In genomic region chr9:33817327-33818166, GRCh38 we compare ENCODE assay signal across 1 cellular context.
TF ChIP-seq lines count a peak whose summit lies in the region.

No MANE protein-coding gene starts in this region.

TF ChIP-seq in A549, 52 proteins besides CTCF, POLR2A, EP300 and RAD21 (continued from another document):
- TF ChIP-seq TFCP2L1 (CRISPR knock-in tag; IDR thresholded peaks at IDR 0.05) (0 out of 2 replicates have a peak, but pooled peaks have one; percentile 27), MYC (IDR thresholded peaks at IDR 0.05; ENCODE audit: borderline replicate concordance, low read length) (no peak), REST (IDR thresholded peaks at IDR 0.05) (no peak; the same call in 1 of the 2 replicates), PHF8 (IDR thresholded peaks at IDR 0.05; ENCODE audit: borderline replicate concordance, low read depth) (peak; percentile 67; the same call in 1 of the 2 replicates), HOXB13 (CRISPR knock-in tag; IDR thresholded peaks at IDR 0.05; ENCODE audit: low read depth) (0 out of 2 replicates have a peak, but pooled peaks have one; percentile 28), EHF (CRISPR knock-in tag; IDR thresholded peaks at IDR 0.05) (no peak), HMGXB4 (CRISPR knock-in tag; IDR thresholded peaks at IDR 0.05; ENCODE audit: borderline replicate concordance) (peak; percentile 29; the same call in 1 of the 2 replicates), HOXA7 (CRISPR knock-in tag; IDR thresholded peaks at IDR 0.05) (no peak), ATOH8 (CRISPR knock-in tag; IDR thresholded peaks at IDR 0.05; ENCODE audit: low read depth) (0 out of 2 replicates have a peak, but pooled peaks have one; percentile 48), ZFP36 (IDR thresholded peaks at IDR 0.05; ENCODE audit: borderline replicate concordance, partially characterized antibody) (no peak), ZNF302 (CRISPR knock-in tag; IDR thresholded peaks at IDR 0.05) (no peak), HOXB5 (CRISPR knock-in tag; IDR thresholded peaks at IDR 0.05) (peak; percentile 64; the same call in 1 of the 2 replicates), JUNB (IDR thresholded peaks at IDR 0.05) (no peak), BCL3 (IDR thresholded peaks at IDR 0.05) (no peak), JUN (IDR thresholded peaks at IDR 0.05) (peak in 1 of 2 experiments; percentile 21; a peak in 1 of 5 replicates)
